25 cellular contexts compared by ENCODE assay signal in the genomic region with DNA sequence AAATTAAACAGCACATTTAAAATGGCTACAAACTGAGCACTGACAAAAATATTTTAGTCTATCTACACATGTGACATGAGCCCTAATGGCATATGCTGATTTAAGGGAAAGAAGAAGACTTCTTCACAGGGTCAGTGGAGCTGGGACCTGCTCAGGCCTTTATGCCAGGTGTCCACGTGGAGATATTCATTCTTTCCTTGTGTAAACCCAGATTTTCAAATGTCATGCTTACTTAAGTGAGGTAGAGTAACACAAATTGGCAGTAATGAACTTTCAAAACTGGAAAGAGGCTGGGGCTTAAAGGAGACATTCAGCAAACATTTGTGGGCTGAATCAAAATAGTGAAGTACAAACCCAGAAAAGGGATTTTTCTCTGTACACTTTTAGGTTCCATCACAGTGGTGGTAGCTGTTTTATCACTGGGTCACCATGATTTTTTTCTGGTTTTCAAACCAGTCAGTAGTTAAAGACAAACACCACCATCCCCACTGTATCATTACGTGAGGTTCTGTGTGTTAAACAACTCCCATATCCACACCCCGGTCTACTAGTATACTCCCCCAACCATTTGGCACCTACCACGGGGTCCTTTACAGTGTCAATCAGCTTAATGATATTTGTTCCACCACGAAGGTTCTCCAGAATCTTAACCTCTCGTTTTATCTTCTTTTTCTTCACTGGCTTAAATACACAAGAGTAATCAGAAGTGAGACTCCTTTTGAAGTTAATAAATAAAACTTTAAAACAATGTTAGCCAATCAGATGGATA.
"Had no signal": no experiment of that assay in that cellular context is flagged by ENCODE, and none has a peak within 500 bp of the region (broad histone marks: within the 10 kb centered on the region; RNA-seq: fewer than 3 reads in every experiment).

No MANE protein-coding gene starts in this region.

- ATAC-seq: activated CD8-positive, alpha-beta T cell treated with anti-CD3 and anti-CD28 coated beads, Interleukin-2, amount 10 ng/mL, durations not matched to agents 7 days and 5 days; esophagus mucosa; mucosa of descending colon; naive thymus-derived CD4-positive, alpha-beta T cell; stimulated activated naive CD8-positive, alpha-beta T cell treated with anti-CD3 and anti-CD28 coated beads, Interleukin-15, Interleukin-2, amounts not matched to agents 100 U/mL and 50 U/mL, for 24 hours; T-cell had no signal

- H3K9me3 Mint-ChIP-seq: activated naive CD4-positive, alpha-beta T cell treated with anti-CD3 and anti-CD28 coated beads for 36 hours; activated T-cell treated with anti-CD3 and anti-CD28 coated beads, Interleukin-2, amount 50 U/mL, for 24 hours; brain; naive thymus-derived CD4-positive, alpha-beta T cell; T-cell; T-helper 2 cell treated with Interferon-gamma antibody and Interleukin-4, amounts not matched to agents 5 μg/mL and 100 μg/mL, for 36 hours had no signal

- H3K4me3 Mint-ChIP-seq: activated CD8-positive, alpha-beta T cell treated with anti-CD3 and anti-CD28 coated beads, Interleukin-2, amount 10 ng/mL, durations not matched to agents 7 days and 5 days; activated naive CD4-positive, alpha-beta T cell treated with anti-CD3 and anti-CD28 coated beads for 36 hours; activated T-cell treated with anti-CD3 and anti-CD28 coated beads, Interleukin-2, amount 50 U/mL, for 24 hours; brain; naive thymus-derived CD4-positive, alpha-beta T cell; T-cell; T-helper 2 cell treated with Interferon-gamma antibody and Interleukin-4, amounts not matched to agents 5 μg/mL and 100 μg/mL, for 36 hours had no signal

- H3K4me1 ChIP-seq: prostate gland had no signal

- H3K27ac ChIP-seq: prostate gland, WERI-Rb-1 had no signal

- DNase-seq: activated CD4-positive, alpha-beta T cell treated with anti-CD3 and anti-CD28 coated beads for 1 hour; activated CD4-positive, alpha-beta T cell treated with anti-CD3 and anti-CD28 coated beads, Interleukin-2, amount 50 U/mL, for 1 hour; activated CD8-positive, alpha-beta T cell treated with anti-CD3 and anti-CD28 coated beads, Interleukin-2, amount 10 ng/mL, durations not matched to agents 7 days and 5 days; activated effector memory CD4-positive, alpha-beta T cell treated with Interleukin-2 at 50 U/mL for 16 hours; activated naive CD4-positive, alpha-beta T cell treated with anti-CD3 and anti-CD28 coated beads for 36 hours; activated T-cell treated with anti-CD3 and anti-CD28 coated beads, Interleukin-2, amount 50 U/mL, for 24 hours; aorta; effector CD8-positive, alpha-beta T cell; foreskin melanocyte; glutamatergic neuron; hippocampal formation; kidney glomerular epithelial cell; mesendoderm; mucosa of descending colon; naive thymus-derived CD4-positive, alpha-beta T cell; stimulated activated CD4-positive, alpha-beta T cell treated with anti-CD3 and anti-CD28 coated beads, Interleukin-4, amount 100 ng/mL, for 24 hours; stimulated activated naive CD8-positive, alpha-beta T cell treated with anti-CD3 and anti-CD28 coated beads, Interleukin-15, Interleukin-2, amounts not matched to agents 100 U/mL and 50 U/mL, for 24 hours; T-cell; upper lobe of left lung; WERI-Rb-1 had no signal

- H3K4me3 ChIP-seq: mucosa of descending colon, prostate gland, right atrium auricular region, upper lobe of left lung had no signal

- H3K27me3 Mint-ChIP-seq: activated T-cell treated with anti-CD3 and anti-CD28 coated beads, Interleukin-2, amount 50 U/mL, for 24 hours; brain; naive thymus-derived CD4-positive, alpha-beta T cell; T-cell had no signal

- H3K27me3 ChIP-seq: right atrium auricular region, upper lobe of left lung had no signal

- H3K27ac Mint-ChIP-seq: activated CD8-positive, alpha-beta T cell treated with anti-CD3 and anti-CD28 coated beads, Interleukin-2, amount 10 ng/mL, durations not matched to agents 7 days and 5 days; activated naive CD4-positive, alpha-beta T cell treated with anti-CD3 and anti-CD28 coated beads for 36 hours had no signal

- H3K9me3 ChIP-seq: mucosa of descending colon, prostate gland, right atrium auricular region, upper lobe of left lung had no signal
